Comparison of ENCODE assay signal across 22 cellular contexts in genomic region chr17:80225230-80225629, GRCh38. TPM values are rescaled to one million over a fixed set of nuclear protein-coding genes. Genes with fewer than 3 reads are reported as not detected.
"Had no signal": no experiment of that assay in that cellular context is flagged by ENCODE, and none has a peak within 500 bp of the region (broad histone marks: within the 10 kb centered on the region; RNA-seq: fewer than 3 reads in every experiment).

No MANE protein-coding gene starts in this region.

- H3K4me3 ChIP-seq: ovary, prostate gland, right atrium auricular region, upper lobe of right lung had no signal

- ATAC-seq: activated CD8-positive, alpha-beta memory T cell treated with anti-CD3 and anti-CD28 coated beads, Interleukin-2, amount 10 ng/mL, durations not matched to agents 7 days and 5 days; activated CD8-positive, alpha-beta T cell treated with anti-CD3 and anti-CD28 coated beads for 36 hours; activated naive CD8-positive, alpha-beta T cell treated with anti-CD3 and anti-CD28 coated beads, Interleukin-2, amount 50 U/mL, for 24 hours; left lobe of liver; naive thymus-derived CD8-positive, alpha-beta T cell; stimulated activated naive CD8-positive, alpha-beta T cell treated with anti-CD3 and anti-CD28 coated beads, Interleukin-15, Interleukin-2, amounts not matched to agents 100 U/mL and 50 U/mL, for 24 hours; T-helper 17 cell; upper lobe of right lung had no signal

- FAIRE-seq: keratinocyte had no signal

- DNase-seq: activated CD4-positive, alpha-beta T cell treated with anti-CD3 and anti-CD28 coated beads for 48 hours; activated CD8-positive, alpha-beta memory T cell treated with anti-CD3 and anti-CD28 coated beads, Interleukin-2, amount 10 ng/mL, durations not matched to agents 7 days and 5 days; activated CD8-positive, alpha-beta T cell treated with anti-CD3 and anti-CD28 coated beads for 36 hours; activated effector memory CD4-positive, alpha-beta T cell treated with anti-CD3 and anti-CD28 coated beads, Interleukin-2, amount 50 U/mL, for 16 hours; activated naive CD4-positive, alpha-beta T cell treated with anti-CD3 and anti-CD28 coated beads, Interleukin-2, amount 10 ng/mL, durations not matched to agents 7 days and 5 days; activated naive CD8-positive, alpha-beta T cell treated with anti-CD3 and anti-CD28 coated beads, Interleukin-2, amount 50 U/mL, for 24 hours; activated T-cell treated with anti-CD3 and anti-CD28 coated beads for 4 hours; cortex of kidney; foreskin melanocyte; hippocampal formation; ovary; stimulated activated CD4-positive, alpha-beta T cell treated with anti-CD3 and anti-CD28 coated beads, Interleukin-12 subunit alpha, Interleukin-12 subunit beta, amount 100 ng/mL, for 4 hours; stimulated activated CD4-positive, alpha-beta T cell treated with anti-CD3 and anti-CD28 coated beads, Interleukin-4, amount 100 ng/mL, for 4 hours; stimulated activated naive CD8-positive, alpha-beta T cell treated with anti-CD3 and anti-CD28 coated beads, Interleukin-15, Interleukin-2, amounts not matched to agents 100 U/mL and 50 U/mL, for 24 hours; SW 1271; T-helper 17 cell; upper lobe of right lung had no signal

- H3K27me3 ChIP-seq: ovary, right atrium auricular region, upper lobe of right lung had no signal

- H3K27ac ChIP-seq: ovary, prostate gland, right atrium auricular region, upper lobe of right lung had no signal

- H3K36me3 ChIP-seq: ovary, prostate gland had no signal

- H3K9me3 ChIP-seq: ovary, prostate gland, right atrium auricular region, upper lobe of right lung had no signal

RNA-seq across cellular contexts. Expression of gene CARD14, which starts 55.4 kb away (rescaled TPM):
- total RNA-seq: activated CD8-positive, alpha-beta memory T cell treated with anti-CD3 and anti-CD28 coated beads, Interleukin-2, amount 10 ng/mL, durations not matched to agents 7 days and 5 days; naive thymus-derived CD8-positive, alpha-beta T cell; right atrium auricular region; T-helper 17 cell had no signal
- polyA plus RNA-seq: naive thymus-derived CD8-positive, alpha-beta T cell had no signal
